16 cellular contexts compared by ENCODE assay signal in genomic region chr11:2675540-2675939, GRCh38. TPM values are rescaled to one million over a fixed set of nuclear protein-coding genes. Genes with fewer than 3 reads are reported as not detected.
DNase-seq lines count a peak whose midpoint lies in the region; ATAC-seq and TF ChIP-seq lines count a peak whose summit lies in the region.
"Had no signal": no experiment of that assay in that cellular context is flagged by ENCODE, and none has a peak within 500 bp of the region (broad histone marks: within the 10 kb centered on the region; RNA-seq: fewer than 3 reads in every experiment).

No MANE protein-coding gene starts in this region.

- no peak for ATAC-seq in body of pancreas

- H3K4me1 ChIP-seq in body of pancreas (peaks cover 45% of the 10 kb centered on the region), spleen (peaks cover 0 to 50% (median 17%) of the 10 kb centered on the region in 6 donors)
- H3K4me1 ChIP-seq: colonic mucosa had no signal

- peak; percentile 38 for DNase-seq in NCI-H774 (lab: John Stamatoyannopoulos, UW)
- DNase-seq in body of pancreas, result peak in 2 of 4 donors; percentile 5 to 8
- DNase-seq in left kidney (ENCODE audit: low read depth, low spot score), result peak; percentile 45
- peak; percentile 64 for DNase-seq in spleen
- DNase-seq in NCI-H2227 (lab: John Stamatoyannopoulos, UW; ENCODE audit: unreplicated experiment), result no peak
- DNase-seq in activated CD4-positive, alpha-beta T cell treated with anti-CD3 and anti-CD28 coated beads for 4 hours, result no peak
- no peak for DNase-seq in stimulated activated CD4-positive, alpha-beta T cell treated with anti-CD3 and anti-CD28 coated beads, Interleukin-12 subunit alpha, Interleukin-12 subunit beta, amount 100 ng/mL, for 4 hours
- DNase-seq: activated CD4-positive, alpha-beta T cell treated with anti-CD3 and anti-CD28 coated beads, Interleukin-2, amount 50 U/mL, for 4 hours; colonic mucosa; DMS79; erythroblast; naive B cell; NCI-H1105; NCI-H2171 treated with DMSO at 0.1 percent for 48 hours had no signal

- H3K9me3 ChIP-seq in body of pancreas (no peaks in the 10 kb centered on the region), spleen (no peaks in the 10 kb centered on the region)
- H3K9me3 ChIP-seq: BLaER1 treated with 17β-estradiol and CSF1 and Interleukin-3, amounts not matched to agents 10 nM and 100 nM; colonic mucosa had no signal

- intact Hi-C loops in body of pancreas (cut with DNase I) (no loop called here), spleen (cut with DNase I; ENCODE audit: low total_unique reads) (no loop called here)

- H3K4me3 ChIP-seq in body of pancreas (no peak overlapping the region), spleen (no peak overlapping the region)
- H3K4me3 ChIP-seq: BLaER1 treated with 17β-estradiol and CSF1 and Interleukin-3, amounts not matched to agents 10 nM and 100 nM; colonic mucosa; SK-N-MC had no signal

- H3K36me3 ChIP-seq in body of pancreas (replicated peaks in 1 of 2; ENCODE audit: insufficient read depth in 1 of 2, low read depth in 2 of 2), result no peaks in the 10 kb centered on the region
- H3K36me3 ChIP-seq in spleen, result peaks cover 0 to 4% (median 0%) of the 10 kb centered on the region in 6 donors
- H3K36me3 ChIP-seq: colonic mucosa had no signal

- TF ChIP-seq POLR2A in body of pancreas (IDR thresholded peaks at IDR 0.05) (no peak), spleen (IDR thresholded peaks at IDR 0.05) (no peak)

- H3K27me3 ChIP-seq in body of pancreas, result no peaks in the 10 kb centered on the region
- no peaks in the 10 kb centered on the region for H3K27me3 ChIP-seq in spleen (replicated peaks in 1 of 7)
- H3K27me3 ChIP-seq: BLaER1 treated with 17β-estradiol and CSF1 and Interleukin-3, amounts not matched to agents 10 nM and 100 nM; colonic mucosa had no signal

- 63 to 70% methylated on average over 7 of the region's 7 CpGs for WGBS in body of pancreas, 2 donors
- 83 to 95% (median 91%) methylated on average over 7 of the region's 7 CpGs for WGBS in spleen, 5 donors

- H3K27ac ChIP-seq in body of pancreas, result peak overlapping the region in 3 of 4 donors; percentile 22 to 81 (median 63)
- H3K27ac ChIP-seq in spleen, result no peak overlapping the region
- H3K27ac ChIP-seq: colonic mucosa, SK-N-MC had no signal

- TF ChIP-seq CTCF in body of pancreas (IDR thresholded peaks at IDR 0.05), result no peak
- no peak for TF ChIP-seq CTCF in spleen (IDR thresholded peaks at IDR 0.05 in 8 of 11, conservative IDR thresholded peaks at IDR 0.05 in 3 of 11)

RNA-seq across cellular contexts. Expression of gene KCNQ1OT1, which starts 24.3 kb away (rescaled TPM):
- 1 to 10 TPM; 3.6 to 9.2 TPM for total RNA-seq in body of pancreas
- total RNA-seq in spleen, result 1 to 10 TPM in 6 of 7 donors, under 1 TPM in 1; 0.87 to 3.1 (median 2.1) TPM
- polyA plus RNA-seq in spleen, result under 1 TPM; 0.02 to 0.16 (median 0.02) TPM

Comparison
In these comparisons a context has a peak if more than half of its experiments do, and no peak if none do; other contexts are left out.
1. DNase-seq: peak in NCI-H774 (single experiment), left kidney (single experiment) and spleen (single experiment); none in NCI-H2227 (single experiment), activated CD4-positive, alpha-beta T cell treated with anti-CD3 and anti-CD28 coated beads for 4 hours (0 of 2) and stimulated activated CD4-positive, alpha-beta T cell treated with anti-CD3 and anti-CD28 coated beads, Interleukin-12 subunit alpha, Interleukin-12 subunit beta, amount 100 ng/mL, for 4 hours (single experiment).
2. H3K27ac ChIP-seq: peak in body of pancreas (3 of 4); none in spleen (0 of 8).